Comparison of ENCODE assay signal across 8 cellular contexts in the genomic region with DNA sequence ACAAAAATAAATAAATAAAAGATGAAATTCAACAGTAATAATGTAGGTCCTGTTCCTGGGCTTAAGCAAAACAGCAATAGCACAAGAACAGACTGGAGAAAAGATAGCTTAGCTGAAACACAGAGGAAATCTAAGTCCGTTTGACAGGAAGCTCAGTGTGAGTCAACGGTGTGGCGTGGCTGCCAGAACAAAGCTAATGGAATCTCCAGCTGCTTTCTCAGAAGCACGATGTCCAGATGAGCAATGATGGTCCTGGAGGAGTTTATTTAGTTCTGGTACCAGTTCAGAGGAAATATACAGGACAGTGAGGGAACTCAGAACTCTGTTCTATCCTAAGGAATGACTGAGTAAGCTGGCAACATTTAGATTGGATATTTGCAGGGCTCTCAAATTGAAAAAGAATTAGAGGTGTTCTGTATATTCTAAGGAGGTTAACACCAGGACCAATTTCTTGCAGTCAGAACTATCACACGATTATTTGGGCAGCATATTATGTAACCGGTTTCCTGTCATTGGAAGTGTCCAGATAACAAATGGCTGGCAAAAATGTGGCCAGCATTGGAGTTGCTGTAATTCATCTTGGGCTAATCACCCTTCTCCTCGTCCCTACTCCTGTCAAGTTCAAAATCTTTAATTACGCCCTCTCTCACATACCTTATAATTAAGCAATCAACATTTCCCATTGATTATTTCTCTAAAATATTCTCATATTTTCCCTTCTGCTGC. TPM values are rescaled to one million over a fixed set of nuclear protein-coding genes. Genes with fewer than 3 reads are reported as not detected.
DNase-seq lines count a peak whose midpoint lies in the region; ATAC-seq, FAIRE-seq and TF ChIP-seq lines count a peak whose summit lies in the region.

No MANE protein-coding gene starts in this region.

- H3K36me3 Mint-ChIP-seq in activated naive CD8-positive, alpha-beta T cell treated with anti-CD3 and anti-CD28 coated beads, Interleukin-2, amount 10 ng/mL, durations not matched to agents 7 days and 5 days, result peaks cover 16% of the 10 kb centered on the region
- no peaks in the 10 kb centered on the region for H3K36me3 Mint-ChIP-seq in nephron progenitor cell (ENCODE audit: low read depth)

- peak overlapping the region; percentile 52 for H3K4me3 Mint-ChIP-seq in activated naive CD8-positive, alpha-beta T cell treated with anti-CD3 and anti-CD28 coated beads, Interleukin-2, amount 10 ng/mL, durations not matched to agents 7 days and 5 days
- H3K4me3 Mint-ChIP-seq in nephron progenitor cell, result no peak overlapping the region

- H3K27me3 ChIP-seq in right lobe of liver (peaks cover 0 to 3% of the 10 kb centered on the region in 2 donors), HepG2 (ENCODE audit: control insufficient read depth in 1 of 2, insufficient read depth in 2 of 2, low read length in 2 of 2) (no peaks in the 10 kb centered on the region; a peak in 1 of 5 replicates)

- no peak for FAIRE-seq in HepG2 (lab: Jason Lieb, UNC)

- no peak overlapping the region for H2AFZ ChIP-seq in HepG2 (ENCODE audit: low read length)

- no peak for TF ChIP-seq EP300 in HepG2 (IDR thresholded peaks at IDR 0.05; ENCODE audit: low read depth in 2 of 2, low read length in 2 of 2)
- no peak for TF ChIP-seq EP300 in HepG2 (CRISPR knock-in tag; IDR thresholded peaks at IDR 0.05; ENCODE audit: borderline replicate concordance)

- H3K27ac ChIP-seq in right lobe of liver (no peak overlapping the region), HepG2 (ENCODE audit: extremely low read length, insufficient read depth, low read length) (no peak overlapping the region)

- POLR2A ChIA-PET in HepG2 (lab: Yijun Ruan, JAX), result no interaction called here
- POLR2A ChIA-PET in activated naive CD8-positive, alpha-beta T cell treated with anti-CD3 and anti-CD28 coated beads, Interleukin-2, amount 10 ng/mL, durations not matched to agents 7 days and 5 days (lab: Charles Lee), result interaction anchor here (0.8 to 1.0 kb wide), 2 partner anchors 10 to 19 kb away, joined by 3 to 4 read pairs; no protein-coding TSS in a partner anchor

- peaks cover 0 to 3% (median 0%) of the 10 kb centered on the region in 4 donors for H3K4me1 ChIP-seq in right lobe of liver
- H3K4me1 ChIP-seq in HepG2 (ENCODE audit: insufficient read depth, low read length), result 0 out of 2 replicates have a peak, but pooled peaks cover 6% of the 10 kb centered on the region

- CTCF ChIA-PET in HepG2 (lab: Yijun Ruan, JAX; ENCODE audit: low intra/inter-chr PET ratio, low total read pairs), result no interaction called here

- H3K9ac ChIP-seq in HepG2 (ENCODE audit: insufficient read depth, low read depth, low read length), result no peak overlapping the region

- no peak overlapping the region for H3K4me3 ChIP-seq in right lobe of liver
- no peak overlapping the region for H3K4me3 ChIP-seq in HepG2 (replicated peaks in 1 of 3; ENCODE audit: insufficient read depth in 1 of 3, low read depth in 2 of 3, low read length in 3 of 3)

- in situ Hi-C loops in HepG2 (cut with HindIII; ENCODE audit: extremely low pct_ligation_motif_present, low pct_unique_long_range_greater_than_20kb), result no loop called here

- TF ChIP-seq RAD21 in HepG2 (CRISPR knock-in tag; IDR thresholded peaks at IDR 0.05), result no peak

- H4K20me1 ChIP-seq in HepG2 (ENCODE audit: insufficient read depth, low read length), result no peaks in the 10 kb centered on the region

- no peaks in the 10 kb centered on the region for H3K27me3 Mint-ChIP-seq in activated naive CD8-positive, alpha-beta T cell treated with anti-CD3 and anti-CD28 coated beads, Interleukin-2, amount 10 ng/mL, durations not matched to agents 7 days and 5 days
- H3K27me3 Mint-ChIP-seq in nephron progenitor cell (ENCODE audit: low read depth, poor library complexity), result peaks cover 10% of the 10 kb centered on the region

- 44% methylated on average over 8 of the region's 8 CpGs for WGBS in right lobe of liver (ENCODE audit: insufficient coverage, low coverage, low lambda C conversion rate, missing lambda C conversion rate)
- 9% methylated on average over 6 of the region's 8 CpGs for WGBS in HepG2 (ENCODE audit: low lambda C conversion rate)

- ATAC-seq in right lobe of liver (peak; percentile 42 to 71 (median 58)), HepG2 (no peak), HG02610 (IDR thresholded peaks at IDR 0.05; ENCODE audit: unreplicated experiment) (no peak)
- ATAC-seq in activated naive CD8-positive, alpha-beta T cell treated with anti-CD3 and anti-CD28 coated beads, Interleukin-2, amount 10 ng/mL, durations not matched to agents 7 days and 5 days (ENCODE audit: low read depth), result peak; percentile 55

- TF ChIP-seq CTCF in right lobe of liver (IDR thresholded peaks at IDR 0.05) (no peak), HepG2 (CRISPR knock-in tag; IDR thresholded peaks at IDR 0.05) (no peak), nephron progenitor cell (IDR thresholded peaks at IDR 0.05) (no peak)

- no TSS peak for BruUV-seq in HepG2 (replicated peaks; lab: Mats Ljungman, UMichigan)

- intact Hi-C loops in right lobe of liver (cut with DNase I), result no loop called here
- intact Hi-C loops in HepG2 (cut with micrococcal nuclease; ENCODE audit: unreplicated experiment), result no loop called here

- H3K4me2 ChIP-seq in HepG2 (ENCODE audit: low read depth, low read length), result no peak overlapping the region

- TF ChIP-seq POLR2A in right lobe of liver (IDR thresholded peaks at IDR 0.05) (no peak), HepG2 (IDR thresholded peaks at IDR 0.05; ENCODE audit: insufficient read depth in 1 of 2, low read depth in 2 of 2, low read length in 2 of 2) (no peak)

- H3K9me3 ChIP-seq in right lobe of liver (no peaks in the 10 kb centered on the region), HepG2 (ENCODE audit: low read length) (no peaks in the 10 kb centered on the region)

- H3K27ac Mint-ChIP-seq in activated naive CD8-positive, alpha-beta T cell treated with anti-CD3 and anti-CD28 coated beads, Interleukin-2, amount 10 ng/mL, durations not matched to agents 7 days and 5 days, result peak overlapping the region; percentile 81
- no peak overlapping the region for H3K27ac Mint-ChIP-seq in nephron progenitor cell

- DNase-seq in right lobe of liver (no peak), HepG2 (ENCODE audit: low spot score) (no peak), kidney tubule cell (ENCODE audit: low spot score) (peak; percentile 55), NCI-H510A (lab: John Stamatoyannopoulos, UW) (no peak), nephron progenitor cell (no peak), NCI-H774 (lab: John Stamatoyannopoulos, UW) (no peak)
- DNase-seq in activated naive CD8-positive, alpha-beta T cell treated with anti-CD3 and anti-CD28 coated beads, Interleukin-2, amount 10 ng/mL, durations not matched to agents 7 days and 5 days, result no peak

- H3K4me1 Mint-ChIP-seq in activated naive CD8-positive, alpha-beta T cell treated with anti-CD3 and anti-CD28 coated beads, Interleukin-2, amount 10 ng/mL, durations not matched to agents 7 days and 5 days, result peaks cover 66% of the 10 kb centered on the region
- H3K4me1 Mint-ChIP-seq in nephron progenitor cell, result peaks cover 22% of the 10 kb centered on the region

- no peaks in the 10 kb centered on the region for H3K9me3 Mint-ChIP-seq in activated naive CD8-positive, alpha-beta T cell treated with anti-CD3 and anti-CD28 coated beads, Interleukin-2, amount 10 ng/mL, durations not matched to agents 7 days and 5 days
- peaks cover 47% of the 10 kb centered on the region for H3K9me3 Mint-ChIP-seq in nephron progenitor cell

- no peaks in the 10 kb centered on the region for H3K79me2 ChIP-seq in HepG2 (ENCODE audit: insufficient read depth, low read length)

- H3K36me3 ChIP-seq in right lobe of liver (no peaks in the 10 kb centered on the region), HepG2 (replicated peaks in 1 of 2; ENCODE audit: control insufficient read depth in 1 of 2, insufficient read depth in 2 of 2, low read length in 2 of 2) (no peaks in the 10 kb centered on the region)

RNA-seq across cellular contexts. Expression of a gene that starts 12.7 kb away (rescaled TPM):
- total RNA-seq in right lobe of liver (1 to 10 TPM in 3 of 6 experiments, under 1 TPM in 3; 0.64 to 1.7 (median 1.1) TPM), HepG2 (2016; rRNA removed; fragmentation: Illumina TruSeq; extraction: Trizol) (not detected in 2 replicates)
- total RNA-seq in HepG2 (2016; cell fraction: cytosol; rRNA removed; fragmentation: Illumina TruSeq; extraction: Trizol; ENCODE audit: low read depth), result not detected in 2 replicates
- not detected in 2 replicates for total RNA-seq in HepG2 (2016; cell fraction: insoluble cytoplasmic fraction; rRNA removed; fragmentation: Illumina TruSeq; extraction: Trizol)
- total RNA-seq in HepG2 (2016; cell fraction: membrane; rRNA removed; fragmentation: Illumina TruSeq; extraction: Trizol), result not detected in 2 replicates
- not detected in 2 replicates for total RNA-seq in HepG2 (2016; cell fraction: nucleus; rRNA removed; fragmentation: Illumina TruSeq; extraction: Trizol)
- 0.01 TPM in 1 of 2 replicates, not detected in the other for polyA plus RNA-seq in HepG2 (2011; rRNA removed)
- polyA plus RNA-seq in HepG2 (2011; cell fraction: cytosol; rRNA removed), result not detected in 2 replicates
- not detected in 2 replicates for polyA plus RNA-seq in HepG2 (2011; cell fraction: nucleus; rRNA removed)
- polyA plus RNA-seq in HepG2 (2012), result not detected in 2 replicates
- polyA plus RNA-seq in HepG2 (2016; cell fraction: cytosol; fragmentation: Illumina TruSeq; extraction: Trizol; ENCODE audit: low read depth), result not detected in 2 replicates
- polyA plus RNA-seq in HepG2 (2016; cell fraction: insoluble cytoplasmic fraction; fragmentation: Illumina TruSeq; extraction: Trizol; ENCODE audit: low read depth), result not detected in 2 replicates
- polyA plus RNA-seq in HepG2 (2016; cell fraction: membrane; fragmentation: Illumina TruSeq; extraction: Trizol; ENCODE audit: low read depth), result not detected in 2 replicates
- polyA plus RNA-seq in HepG2 (2016; cell fraction: nucleus; fragmentation: Illumina TruSeq; extraction: Trizol; ENCODE audit: insufficient read depth, low read depth), result not detected in 2 replicates
- polyA minus RNA-seq in HepG2 (2011; rRNA and poly(A)+ RNA removed; ENCODE audit: low replicate concordance), result 0.21 TPM in 1 of 2 replicates, not detected in the other
- polyA minus RNA-seq in HepG2 (2011; cell fraction: cytosol; rRNA and poly(A)+ RNA removed), result not detected in 2 replicates
- polyA minus RNA-seq in HepG2 (2011; cell fraction: nucleus; rRNA and poly(A)+ RNA removed), result not detected in 2 replicates
- 10 to 100 TPM; 17.7 to 18.7 TPM for total RNA-seq in activated naive CD8-positive, alpha-beta T cell treated with anti-CD3 and anti-CD28 coated beads, Interleukin-2, amount 10 ng/mL, durations not matched to agents 7 days and 5 days

RNA-seq across cellular contexts. Expression of a gene that starts 24.5 kb away (rescaled TPM):
- total RNA-seq in right lobe of liver (10 to 100 TPM in 5 of 6 experiments, 1 to 10 TPM in 1; 9.7 to 21.2 (median 17.7) TPM), HepG2 (2016; rRNA removed; fragmentation: Illumina TruSeq; extraction: Trizol) (102 and 150 TPM in 2 replicates)
- 22.8 and 23.0 TPM in 2 replicates for total RNA-seq in HepG2 (2016; cell fraction: cytosol; rRNA removed; fragmentation: Illumina TruSeq; extraction: Trizol; ENCODE audit: low read depth)
- total RNA-seq in HepG2 (2016; cell fraction: insoluble cytoplasmic fraction; rRNA removed; fragmentation: Illumina TruSeq; extraction: Trizol), result 102 and 151 TPM in 2 replicates
- 30.2 and 37.3 TPM in 2 replicates for total RNA-seq in HepG2 (2016; cell fraction: membrane; rRNA removed; fragmentation: Illumina TruSeq; extraction: Trizol)
- total RNA-seq in HepG2 (2016; cell fraction: nucleus; rRNA removed; fragmentation: Illumina TruSeq; extraction: Trizol), result 62.0 and 64.5 TPM in 2 replicates
- 45.4 and 61.6 TPM in 2 replicates for polyA plus RNA-seq in HepG2 (2011; rRNA removed)
- polyA plus RNA-seq in HepG2 (2011; cell fraction: cytosol; rRNA removed), result 42.0 and 60.1 TPM in 2 replicates
- polyA plus RNA-seq in HepG2 (2011; cell fraction: nucleus; rRNA removed), result 42.2 and 51.5 TPM in 2 replicates
- polyA plus RNA-seq in HepG2 (2012), result 78.2 and 80.7 TPM in 2 replicates
- polyA plus RNA-seq in HepG2 (2016; cell fraction: cytosol; fragmentation: Illumina TruSeq; extraction: Trizol; ENCODE audit: low read depth), result 10.7 and 11.1 TPM in 2 replicates
- 172 and 182 TPM in 2 replicates for polyA plus RNA-seq in HepG2 (2016; cell fraction: insoluble cytoplasmic fraction; fragmentation: Illumina TruSeq; extraction: Trizol; ENCODE audit: low read depth)
- 20.1 and 22.3 TPM in 2 replicates for polyA plus RNA-seq in HepG2 (2016; cell fraction: membrane; fragmentation: Illumina TruSeq; extraction: Trizol; ENCODE audit: low read depth)
- 93.0 and 104 TPM in 2 replicates for polyA plus RNA-seq in HepG2 (2016; cell fraction: nucleus; fragmentation: Illumina TruSeq; extraction: Trizol; ENCODE audit: insufficient read depth, low read depth)
- 31.1 and 142 TPM in 2 replicates for polyA minus RNA-seq in HepG2 (2011; rRNA and poly(A)+ RNA removed; ENCODE audit: low replicate concordance)
- 26.4 and 28.8 TPM in 2 replicates for polyA minus RNA-seq in HepG2 (2011; cell fraction: cytosol; rRNA and poly(A)+ RNA removed)
- polyA minus RNA-seq in HepG2 (2011; cell fraction: nucleus; rRNA and poly(A)+ RNA removed), result 83.4 and 85.1 TPM in 2 replicates
- total RNA-seq in activated naive CD8-positive, alpha-beta T cell treated with anti-CD3 and anti-CD28 coated beads, Interleukin-2, amount 10 ng/mL, durations not matched to agents 7 days and 5 days, result 10 to 100 TPM; 67.2 to 70.5 TPM

Comparison
In these comparisons a context has a peak if more than half of its experiments do, and no peak if none do; other contexts are left out.
1. ATAC-seq: peak in right lobe of liver (4 of 4) and activated naive CD8-positive, alpha-beta T cell treated with anti-CD3 and anti-CD28 coated beads, Interleukin-2, amount 10 ng/mL, durations not matched to agents 7 days and 5 days (single experiment); none in HepG2 (single experiment) and HG02610 (single experiment).
2. RNA of a gene that starts 12.7 kb away (total RNA-seq): 17.7 to 18.7 TPM in activated naive CD8-positive, alpha-beta T cell treated with anti-CD3 and anti-CD28 coated beads, Interleukin-2, amount 10 ng/mL, durations not matched to agents 7 days and 5 days; 0.64 to 1.7 TPM in right lobe of liver and not detected in HepG2; every median in the first group is over 4 times any median in the second.